Comparison of ENCODE assay signal across 15 cellular contexts in the genomic region with DNA sequence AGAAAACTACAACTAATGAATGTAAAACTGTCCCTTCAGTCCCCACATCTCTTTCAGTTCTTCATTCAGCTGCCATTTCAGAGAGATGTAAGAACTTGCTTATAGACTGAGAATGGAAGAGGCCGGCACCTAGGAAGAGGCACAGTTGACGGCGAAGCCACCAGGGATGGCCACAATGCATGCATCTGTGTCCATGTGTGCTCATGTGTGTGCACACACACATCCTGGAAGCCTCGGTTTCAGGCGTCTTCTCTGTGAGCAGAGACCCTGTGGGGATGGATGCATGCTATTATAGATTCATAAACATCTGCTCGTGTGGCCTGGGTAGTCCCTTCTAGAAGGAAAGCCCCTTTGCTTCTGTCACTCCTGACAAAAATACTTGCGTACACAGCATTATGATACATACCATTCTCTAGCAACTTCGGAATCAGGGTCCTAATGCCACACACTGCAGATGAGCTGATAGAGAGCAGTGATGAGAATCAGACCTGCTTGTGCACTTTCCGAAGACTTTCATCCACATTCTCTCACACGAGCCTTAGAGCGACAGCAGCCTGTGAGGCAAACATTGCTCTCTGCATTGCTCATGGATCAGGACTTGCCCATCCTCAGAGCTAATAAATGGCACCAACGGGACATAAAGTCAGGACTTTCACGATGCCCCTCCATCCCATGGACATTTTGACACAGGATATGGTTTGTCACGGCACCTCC. TPM values are rescaled to one million over a fixed set of nuclear protein-coding genes. Genes with fewer than 3 reads are reported as not detected.
A peak's percentile ranks its signal among the peaks of the same experiment; 100 is the strongest.
DNase-seq lines count a peak whose midpoint lies in the region; ATAC-seq and FAIRE-seq lines count a peak whose summit lies in the region.
"Had no signal": no experiment of that assay in that cellular context is flagged by ENCODE, and none has a peak within 500 bp of the region (broad histone marks: within the 10 kb centered on the region; RNA-seq: fewer than 3 reads in every experiment).

No MANE protein-coding gene starts in this region.

- DNase-seq in GM18507 (ENCODE audit: extremely low spot score, insufficient read length, low read depth) (no peak), naive B cell (no peak), islet precursor cell (no peak), foreskin melanocyte (no peak)
- no peak for DNase-seq in effector memory CD8-positive, alpha-beta T cell
- DNase-seq: activated CD4-positive, alpha-beta T cell treated with anti-CD3 and anti-CD28 coated beads, Interleukin-2, amount 50 U/mL, for 48 hours; dorsolateral prefrontal cortex; MV-4-11; stimulated activated CD4-positive, alpha-beta T cell treated with anti-CD3 and anti-CD28 coated beads, Interleukin-2, amount 100 ng/mL, for 24 hours; upper lobe of left lung had no signal

- H3K27me3 Mint-ChIP-seq in naive B cell = peaks cover 4 to 33% (median 18%) of the 10 kb centered on the region in 3 donors
- peaks cover 2 to 21% of the 10 kb centered on the region in 2 donors for H3K27me3 Mint-ChIP-seq in effector memory CD8-positive, alpha-beta T cell

- peak; percentile 54 for ATAC-seq in GM21360 (IDR thresholded peaks at IDR 0.05; ENCODE audit: unreplicated experiment)
- ATAC-seq in HG03064 (IDR thresholded peaks at IDR 0.05; ENCODE audit: low read depth, unreplicated experiment) = peak; percentile 56
- ATAC-seq in naive B cell (ENCODE audit: low read depth in 2 of 2) = peak; percentile 35 to 59
- ATAC-seq in effector memory CD8-positive, alpha-beta T cell (replicated peaks) = no peak
- no peak for ATAC-seq in HG03342 (IDR thresholded peaks at IDR 0.05; ENCODE audit: unreplicated experiment)
- ATAC-seq: left lobe of liver had no signal

- H3K4me3 Mint-ChIP-seq in naive B cell = no peak overlapping the region
- no peak overlapping the region for H3K4me3 Mint-ChIP-seq in effector memory CD8-positive, alpha-beta T cell

- no peaks in the 10 kb centered on the region for H3K36me3 Mint-ChIP-seq in naive B cell
- H3K36me3 Mint-ChIP-seq in effector memory CD8-positive, alpha-beta T cell (ENCODE audit: insufficient read depth) = peaks cover 6% of the 10 kb centered on the region

- H3K4me1 Mint-ChIP-seq in naive B cell = peaks cover 0 to 9% (median 4%) of the 10 kb centered on the region in 3 donors
- H3K4me1 Mint-ChIP-seq in effector memory CD8-positive, alpha-beta T cell (ENCODE audit: low read depth in 2 of 2) = peaks cover 6 to 7% of the 10 kb centered on the region in 2 donors

- H3K27ac Mint-ChIP-seq in naive B cell = no peak overlapping the region
- no peak overlapping the region for H3K27ac Mint-ChIP-seq in effector memory CD8-positive, alpha-beta T cell

- H3K9me3 Mint-ChIP-seq in naive B cell = no peaks in the 10 kb centered on the region
- no peaks in the 10 kb centered on the region for H3K9me3 Mint-ChIP-seq in effector memory CD8-positive, alpha-beta T cell

- FAIRE-seq in GM18507 (lab: Jason Lieb, UNC) = peak; percentile 18
- FAIRE-seq: TTC549 had no signal

RNA-seq across cellular contexts. Expression of a gene that starts 12.4 kb away (rescaled TPM):
- polyA plus RNA-seq in naive B cell (ENCODE audit: low read depth in 6 of 6) = under 1 TPM in 1 of 6 donors, not detected in 5; 0.09 TPM

RNA-seq across cellular contexts. Expression of a gene that starts 17.7 kb away (rescaled TPM):
- polyA plus RNA-seq in naive B cell (ENCODE audit: low read depth in 6 of 6) = 1 to 10 TPM in 3 of 6 donors, under 1 TPM in 2, not detected in 1; 0.37 to 1.8 (median 1.0) TPM

RNA-seq across cellular contexts. Expression of a gene that starts 21.2 kb away (rescaled TPM):
- polyA plus RNA-seq in naive B cell (ENCODE audit: low read depth in 6 of 6) = 10 to 100 TPM in 1 of 6 donors, 1 to 10 TPM in 5; 7.6 to 13.9 (median 8.9) TPM

RNA-seq across cellular contexts. Expression of a gene that starts 33.4 kb away (rescaled TPM):
- polyA plus RNA-seq in naive B cell (ENCODE audit: low read depth in 6 of 6) = 10 to 100 TPM in 5 of 6 donors, 1 to 10 TPM in 1; 9.3 to 13.2 (median 10.8) TPM

RNA-seq across cellular contexts. Expression of a gene that starts 43.5 kb away (rescaled TPM):
- 1 to 10 TPM; 3.0 to 9.2 (median 5.2) TPM for polyA plus RNA-seq in naive B cell (ENCODE audit: low read depth in 6 of 6)

Comparison
In these comparisons a context has a peak if more than half of its experiments do, and no peak if none do; other contexts are left out.
1. ATAC-seq: peak in GM21360 (single experiment), HG03064 (single experiment) and naive B cell (2 of 2); none in effector memory CD8-positive, alpha-beta T cell (single experiment) and HG03342 (single experiment).